16 cellular contexts compared by ENCODE assay signal in genomic region chr12:53227341-53227740, GRCh38. TPM values are rescaled to one million over a fixed set of nuclear protein-coding genes. Genes with fewer than 3 reads are reported as not detected.
"Had no signal": no experiment of that assay in that cellular context is flagged by ENCODE, and none has a peak within 500 bp of the region (broad histone marks: within the 10 kb centered on the region; RNA-seq: fewer than 3 reads in every experiment).

No MANE protein-coding gene starts in this region.

- H3K27me3 Mint-ChIP-seq: effector memory CD8-positive, alpha-beta T cell; stimulated activated naive CD8-positive, alpha-beta T cell treated with anti-CD3 and anti-CD28 coated beads, Interleukin-15, amount 100 ng/mL, for 72 hours had no signal

- DNase-seq: activated naive CD4-positive, alpha-beta T cell treated with anti-CD3 and anti-CD28 coated beads for 36 hours; central memory CD4-positive, alpha-beta T cell; effector memory CD8-positive, alpha-beta T cell; hypothalamus; midbrain; naive B cell; stimulated activated CD4-positive, alpha-beta T cell treated with anti-CD3 and anti-CD28 coated beads, Interleukin-4, amount 100 ng/mL, for 24 hours; stimulated activated naive CD8-positive, alpha-beta T cell treated with anti-CD3 and anti-CD28 coated beads, Interleukin-15, amount 100 ng/mL, for 72 hours had no signal

- H3K27ac Mint-ChIP-seq: activated T-helper 1 cell treated with anti-CD3 and anti-CD28 coated beads, Interleukin-12 subunit alpha, Interleukin-12 subunit beta, Interleukin-2, Interleukin-4 antibody, amounts not matched to agents 30 ng/mL and 10 ng/mL and 1 ng/mL, durations not matched to agents 14 hours and 24 hours and 36 hours; stimulated activated naive CD8-positive, alpha-beta T cell treated with anti-CD3 and anti-CD28 coated beads, Interleukin-15, amount 100 ng/mL, for 72 hours; T-helper 2 cell treated with Interferon-gamma antibody and Interleukin-4, amounts not matched to agents 5 μg/mL and 100 μg/mL, for 36 hours had no signal

- H3K9me3 ChIP-seq: thoracic aorta had no signal

- H3K36me3 Mint-ChIP-seq: naive B cell had no signal

- H3K9me3 Mint-ChIP-seq: activated naive CD4-positive, alpha-beta T cell treated with anti-CD3 and anti-CD28 coated beads for 36 hours; activated T-helper 1 cell treated with anti-CD3 and anti-CD28 coated beads, Interleukin-12 subunit alpha, Interleukin-12 subunit beta, Interleukin-2, Interleukin-4 antibody, amounts not matched to agents 30 ng/mL and 10 ng/mL and 1 ng/mL, durations not matched to agents 14 hours and 24 hours and 36 hours; effector memory CD8-positive, alpha-beta T cell; naive B cell; stimulated activated naive CD8-positive, alpha-beta T cell treated with anti-CD3 and anti-CD28 coated beads, Interleukin-15, amount 100 ng/mL, for 72 hours; T-helper 2 cell treated with Interferon-gamma antibody and Interleukin-4, amounts not matched to agents 5 μg/mL and 100 μg/mL, for 36 hours had no signal

- H3K27ac ChIP-seq: thoracic aorta had no signal

- H3K4me3 Mint-ChIP-seq: activated naive CD4-positive, alpha-beta T cell treated with anti-CD3 and anti-CD28 coated beads for 36 hours; activated T-helper 1 cell treated with anti-CD3 and anti-CD28 coated beads, Interleukin-12 subunit alpha, Interleukin-12 subunit beta, Interleukin-2, Interleukin-4 antibody, amounts not matched to agents 30 ng/mL and 10 ng/mL and 1 ng/mL, durations not matched to agents 14 hours and 24 hours and 36 hours; stimulated activated naive CD8-positive, alpha-beta T cell treated with anti-CD3 and anti-CD28 coated beads, Interleukin-15, amount 100 ng/mL, for 72 hours; T-helper 2 cell treated with Interferon-gamma antibody and Interleukin-4, amounts not matched to agents 5 μg/mL and 100 μg/mL, for 36 hours had no signal

- ATAC-seq: activated CD4-positive, CD25-positive, alpha-beta regulatory T cell treated with anti-CD3 and anti-CD28 coated beads, Interleukin-2, amount 50 U/mL, for 24 hours; effector memory CD8-positive, alpha-beta T cell; esophagus mucosa; stimulated activated naive CD8-positive, alpha-beta T cell treated with anti-CD3 and anti-CD28 coated beads, Interleukin-15, amount 100 ng/mL, for 72 hours had no signal

- H3K4me3 ChIP-seq: coronary artery, thoracic aorta had no signal

RNA-seq across cellular contexts. Expression of gene ITGB7, which starts 20.3 kb away (rescaled TPM):
- total RNA-seq: fibroblast of villous mesenchyme, pulmonary artery endothelial cell had no signal
